In the genomic region with DNA sequence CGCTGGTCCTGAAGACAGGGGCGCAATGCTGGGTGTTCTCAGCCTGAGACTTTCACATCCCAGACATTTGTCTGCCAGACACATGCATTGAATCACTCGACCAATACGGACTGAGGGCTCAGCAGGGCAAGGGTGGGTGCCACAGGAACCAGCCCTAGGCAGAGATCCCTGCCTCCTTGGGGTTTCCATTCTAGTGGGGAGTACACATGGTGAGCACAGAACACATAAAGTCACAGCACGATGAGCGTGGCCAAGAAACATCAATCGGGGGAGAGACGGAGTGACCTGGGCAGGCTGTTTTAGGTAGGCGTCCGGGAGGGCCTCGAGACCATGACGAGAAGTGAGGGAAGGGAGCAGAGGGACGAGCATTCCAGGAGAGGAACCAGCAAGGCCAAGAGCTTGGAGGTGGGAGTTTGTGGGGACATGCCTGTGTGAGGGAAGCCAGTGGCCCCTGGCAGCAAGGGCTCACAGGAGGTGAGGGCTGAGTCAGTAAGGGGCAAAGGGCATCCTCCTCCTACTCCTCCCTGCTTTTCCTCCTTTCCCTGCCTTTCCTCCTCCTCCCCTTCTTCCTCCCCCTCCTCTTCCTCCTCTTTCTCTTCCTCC, we compare ENCODE assay signal across 1 cellular context.
A peak's percentile ranks its signal among the peaks of the same experiment; 100 is the strongest.
TF ChIP-seq lines count a peak whose summit lies in the region.

No MANE protein-coding gene starts in this region.

TF ChIP-seq in HepG2, 621 proteins besides CTCF, POLR2A, EP300 and RAD21 (continued from another document and continues in another):
- TF ChIP-seq, protein P1, sequence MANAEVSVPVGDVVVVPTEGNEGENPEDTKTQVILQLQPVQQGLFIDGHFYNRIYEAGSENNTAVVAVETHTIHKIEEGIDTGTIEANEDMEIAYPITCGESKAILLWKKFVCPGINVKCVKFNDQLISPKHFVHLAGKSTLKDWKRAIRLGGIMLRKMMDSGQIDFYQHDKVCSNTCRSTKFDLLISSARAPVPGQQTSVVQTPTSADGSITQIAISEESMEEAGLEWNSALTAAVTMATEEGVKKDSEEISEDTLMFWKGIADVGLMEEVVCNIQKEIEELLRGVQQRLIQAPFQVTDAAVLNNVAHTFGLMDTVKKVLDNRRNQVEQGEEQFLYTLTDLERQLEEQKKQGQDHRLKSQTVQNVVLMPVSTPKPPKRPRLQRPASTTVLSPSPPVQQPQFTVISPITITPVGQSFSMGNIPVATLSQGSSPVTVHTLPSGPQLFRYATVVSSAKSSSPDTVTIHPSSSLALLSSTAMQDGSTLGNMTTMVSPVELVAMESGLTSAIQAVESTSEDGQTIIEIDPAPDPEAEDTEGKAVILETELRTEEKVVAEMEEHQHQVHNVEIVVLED (CRISPR knock-in tag; IDR thresholded peaks at IDR 0.05; ENCODE audit: borderline replicate concordance) = no peak
- no peak for TF ChIP-seq ZNF362 (CRISPR knock-in tag; IDR thresholded peaks at IDR 0.05; ENCODE audit: borderline replicate concordance)
- TF ChIP-seq PAWR (CRISPR knock-in tag; IDR thresholded peaks at IDR 0.05; ENCODE audit: borderline replicate concordance) = no peak
- TF ChIP-seq ZSCAN12 (CRISPR knock-in tag; IDR thresholded peaks at IDR 0.05) = no peak
- TF ChIP-seq ZFP91 (CRISPR knock-in tag; IDR thresholded peaks at IDR 0.05; ENCODE audit: borderline replicate concordance) = peak; percentile 69
- TF ChIP-seq ZNF101 (CRISPR knock-in tag; IDR thresholded peaks at IDR 0.05; ENCODE audit: borderline replicate concordance, low read depth) = no peak
- TF ChIP-seq ETV5 (CRISPR knock-in tag; IDR thresholded peaks at IDR 0.05; ENCODE audit: borderline replicate concordance) = peak; percentile 53
- TF ChIP-seq NFE2 (CRISPR knock-in tag; IDR thresholded peaks at IDR 0.05) = no peak
- TF ChIP-seq, protein P2, sequence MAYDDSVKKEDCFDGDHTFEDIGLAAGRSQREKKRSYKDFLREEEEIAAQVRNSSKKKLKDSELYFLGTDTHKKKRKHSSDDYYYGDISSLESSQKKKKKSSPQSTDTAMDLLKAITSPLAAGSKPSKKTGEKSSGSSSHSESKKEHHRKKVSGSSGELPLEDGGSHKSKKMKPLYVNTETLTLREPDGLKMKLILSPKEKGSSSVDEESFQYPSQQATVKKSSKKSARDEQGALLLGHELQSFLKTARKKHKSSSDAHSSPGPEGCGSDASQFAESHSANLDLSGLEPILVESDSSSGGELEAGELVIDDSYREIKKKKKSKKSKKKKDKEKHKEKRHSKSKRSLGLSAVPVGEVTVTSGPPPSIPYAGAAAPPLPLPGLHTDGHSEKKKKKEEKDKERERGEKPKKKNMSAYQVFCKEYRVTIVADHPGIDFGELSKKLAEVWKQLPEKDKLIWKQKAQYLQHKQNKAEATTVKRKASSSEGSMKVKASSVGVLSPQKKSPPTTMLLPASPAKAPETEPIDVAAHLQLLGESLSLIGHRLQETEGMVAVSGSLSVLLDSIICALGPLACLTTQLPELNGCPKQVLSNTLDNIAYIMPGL (CRISPR knock-in tag; IDR thresholded peaks at IDR 0.05; ENCODE audit: borderline replicate concordance in 1 of 2, low read depth in 1 of 2) = no peak; a peak in 1 of 4 replicates
- TF ChIP-seq SRSF1 (optimal IDR thresholded peaks at IDR 0.05; ENCODE audit: low read depth, low read length) = peak; percentile 18
- no peak for TF ChIP-seq NFYC (CRISPR knock-in tag; IDR thresholded peaks at IDR 0.05)
- TF ChIP-seq BCL3 (CRISPR knock-in tag; IDR thresholded peaks at IDR 0.05) = 0 out of 2 replicates have a peak, but pooled peaks have one; percentile 85
- peak; percentile 27; the same call in 1 of the 2 replicates for TF ChIP-seq TAF1 (CRISPR knock-in tag; IDR thresholded peaks at IDR 0.05)
- no peak for TF ChIP-seq EZH2 (conservative IDR thresholded peaks at IDR 0.05; ENCODE audit: low read depth, low read length)
- no peak for TF ChIP-seq ZNF282 (IDR thresholded peaks at IDR 0.05; ENCODE audit: partially characterized antibody)
- peak; percentile 81 for TF ChIP-seq ELF3 (CRISPR knock-in tag; IDR thresholded peaks at IDR 0.05)
- TF ChIP-seq ZNF703 (CRISPR knock-in tag; IDR thresholded peaks at IDR 0.05; ENCODE audit: borderline replicate concordance) = no peak
- TF ChIP-seq, protein P3, sequence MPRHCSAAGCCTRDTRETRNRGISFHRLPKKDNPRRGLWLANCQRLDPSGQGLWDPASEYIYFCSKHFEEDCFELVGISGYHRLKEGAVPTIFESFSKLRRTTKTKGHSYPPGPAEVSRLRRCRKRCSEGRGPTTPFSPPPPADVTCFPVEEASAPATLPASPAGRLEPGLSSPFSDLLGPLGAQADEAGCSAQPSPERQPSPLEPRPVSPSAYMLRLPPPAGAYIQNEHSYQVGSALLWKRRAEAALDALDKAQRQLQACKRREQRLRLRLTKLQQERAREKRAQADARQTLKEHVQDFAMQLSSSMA (CRISPR knock-in tag; IDR thresholded peaks at IDR 0.05) = no peak
- no peak; the same call in 1 of the 2 replicates for TF ChIP-seq ZNF792 (CRISPR knock-in tag; IDR thresholded peaks at IDR 0.05)
- no peak for TF ChIP-seq AGO1 (IDR thresholded peaks at IDR 0.05; ENCODE audit: low read depth, low read length, poor library complexity, severe bottlenecking)
- no peak for TF ChIP-seq CHCHD3 (CRISPR knock-in tag; IDR thresholded peaks at IDR 0.05)
- TF ChIP-seq, protein P4, sequence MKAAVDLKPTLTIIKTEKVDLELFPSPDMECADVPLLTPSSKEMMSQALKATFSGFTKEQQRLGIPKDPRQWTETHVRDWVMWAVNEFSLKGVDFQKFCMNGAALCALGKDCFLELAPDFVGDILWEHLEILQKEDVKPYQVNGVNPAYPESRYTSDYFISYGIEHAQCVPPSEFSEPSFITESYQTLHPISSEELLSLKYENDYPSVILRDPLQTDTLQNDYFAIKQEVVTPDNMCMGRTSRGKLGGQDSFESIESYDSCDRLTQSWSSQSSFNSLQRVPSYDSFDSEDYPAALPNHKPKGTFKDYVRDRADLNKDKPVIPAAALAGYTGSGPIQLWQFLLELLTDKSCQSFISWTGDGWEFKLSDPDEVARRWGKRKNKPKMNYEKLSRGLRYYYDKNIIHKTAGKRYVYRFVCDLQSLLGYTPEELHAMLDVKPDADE (CRISPR knock-in tag; IDR thresholded peaks at IDR 0.05) = no peak
- TF ChIP-seq MAFK (conservative IDR thresholded peaks at IDR 0.05 in 1 of 2, IDR thresholded peaks at IDR 0.05 in 1 of 2; ENCODE audit: low read length in 2 of 2) = no peak
- peak; percentile 15; the same call in 1 of the 2 replicates for TF ChIP-seq ZNF788 (CRISPR knock-in tag; IDR thresholded peaks at IDR 0.05; ENCODE audit: borderline replicate concordance)
- TF ChIP-seq ZSCAN20 (CRISPR knock-in tag; IDR thresholded peaks at IDR 0.05; ENCODE audit: borderline replicate concordance) = no peak
- TF ChIP-seq, protein P5, sequence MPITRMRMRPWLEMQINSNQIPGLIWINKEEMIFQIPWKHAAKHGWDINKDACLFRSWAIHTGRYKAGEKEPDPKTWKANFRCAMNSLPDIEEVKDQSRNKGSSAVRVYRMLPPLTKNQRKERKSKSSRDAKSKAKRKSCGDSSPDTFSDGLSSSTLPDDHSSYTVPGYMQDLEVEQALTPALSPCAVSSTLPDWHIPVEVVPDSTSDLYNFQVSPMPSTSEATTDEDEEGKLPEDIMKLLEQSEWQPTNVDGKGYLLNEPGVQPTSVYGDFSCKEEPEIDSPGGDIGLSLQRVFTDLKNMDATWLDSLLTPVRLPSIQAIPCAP (CRISPR knock-in tag; IDR thresholded peaks at IDR 0.05; ENCODE audit: low read depth) = no peak
- TF ChIP-seq HNRNPK (IDR thresholded peaks at IDR 0.05; ENCODE audit: low read depth, low read length, poor library complexity, severe bottlenecking) = peak; percentile 98
- TF ChIP-seq KLF13 (CRISPR knock-in tag; IDR thresholded peaks at IDR 0.05) = no peak
- TF ChIP-seq CREM (IDR thresholded peaks at IDR 0.05) = peak; percentile 25; the same call in 1 of the 2 replicates
- no peak for TF ChIP-seq CREM (CRISPR knock-in tag; IDR thresholded peaks at IDR 0.05)
- TF ChIP-seq MTF2 (CRISPR knock-in tag; IDR thresholded peaks at IDR 0.05; ENCODE audit: borderline replicate concordance) = no peak
- TF ChIP-seq HHEX (CRISPR knock-in tag; IDR thresholded peaks at IDR 0.05) = no peak
- no peak for TF ChIP-seq ZNF879 (CRISPR knock-in tag; IDR thresholded peaks at IDR 0.05)
- no peak for TF ChIP-seq ZNF33A (CRISPR knock-in tag; IDR thresholded peaks at IDR 0.05; ENCODE audit: borderline replicate concordance)
- TF ChIP-seq, protein P6, sequence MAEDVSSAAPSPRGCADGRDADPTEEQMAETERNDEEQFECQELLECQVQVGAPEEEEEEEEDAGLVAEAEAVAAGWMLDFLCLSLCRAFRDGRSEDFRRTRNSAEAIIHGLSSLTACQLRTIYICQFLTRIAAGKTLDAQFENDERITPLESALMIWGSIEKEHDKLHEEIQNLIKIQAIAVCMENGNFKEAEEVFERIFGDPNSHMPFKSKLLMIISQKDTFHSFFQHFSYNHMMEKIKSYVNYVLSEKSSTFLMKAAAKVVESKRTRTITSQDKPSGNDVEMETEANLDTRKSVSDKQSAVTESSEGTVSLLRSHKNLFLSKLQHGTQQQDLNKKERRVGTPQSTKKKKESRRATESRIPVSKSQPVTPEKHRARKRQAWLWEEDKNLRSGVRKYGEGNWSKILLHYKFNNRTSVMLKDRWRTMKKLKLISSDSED (CRISPR knock-in tag; IDR thresholded peaks at IDR 0.05) = no peak
- TF ChIP-seq CHD2 (IDR thresholded peaks at IDR 0.05; ENCODE audit: low read depth, low read length) = no peak
- no peak for TF ChIP-seq KDM6A (CRISPR knock-in tag; IDR thresholded peaks at IDR 0.05; ENCODE audit: low read depth)
- no peak for TF ChIP-seq POLR2AphosphoS2 (IDR thresholded peaks at IDR 0.05; ENCODE audit: low read depth, low read length)
- TF ChIP-seq ZNF784 (CRISPR knock-in tag; IDR thresholded peaks at IDR 0.05; ENCODE audit: borderline replicate concordance) = no peak; the same call in 1 of the 2 replicates
- no peak for TF ChIP-seq MIXL1 (CRISPR knock-in tag; IDR thresholded peaks at IDR 0.05)
- no peak for TF ChIP-seq SAP130 (CRISPR knock-in tag; IDR thresholded peaks at IDR 0.05; ENCODE audit: low read depth)
- TF ChIP-seq ZNF44 (CRISPR knock-in tag; IDR thresholded peaks at IDR 0.05) = 0 out of 2 replicates have a peak, but pooled peaks have one; percentile 48
- no peak for TF ChIP-seq ZNF550 (CRISPR knock-in tag; IDR thresholded peaks at IDR 0.05; ENCODE audit: borderline replicate concordance)
- no peak for TF ChIP-seq FOXK1 (CRISPR knock-in tag; IDR thresholded peaks at IDR 0.05; ENCODE audit: borderline replicate concordance, low read depth)
- TF ChIP-seq KLF16 (CRISPR knock-in tag; IDR thresholded peaks at IDR 0.05) = peak in 1 of 2 experiments; percentile 35; a peak in 1 of 4 replicates
- no peak for TF ChIP-seq STAT5B (CRISPR knock-in tag; IDR thresholded peaks at IDR 0.05)
- TF ChIP-seq XRCC5 (optimal IDR thresholded peaks at IDR 0.05; ENCODE audit: low read length) = peak; percentile 55
- TF ChIP-seq YEATS2 (CRISPR knock-in tag; IDR thresholded peaks at IDR 0.05; ENCODE audit: borderline replicate concordance) = no peak; the same call in 1 of the 2 replicates
- no peak for TF ChIP-seq TP53 (CRISPR knock-in tag; conservative IDR thresholded peaks at IDR 0.05)
- no peak for TF ChIP-seq TFE3 (CRISPR knock-in tag; IDR thresholded peaks at IDR 0.05)
- no peak for TF ChIP-seq SIN3B (IDR thresholded peaks at IDR 0.05; ENCODE audit: low read length)
